1 cellular context compared by ENCODE assay signal in the genomic region with DNA sequence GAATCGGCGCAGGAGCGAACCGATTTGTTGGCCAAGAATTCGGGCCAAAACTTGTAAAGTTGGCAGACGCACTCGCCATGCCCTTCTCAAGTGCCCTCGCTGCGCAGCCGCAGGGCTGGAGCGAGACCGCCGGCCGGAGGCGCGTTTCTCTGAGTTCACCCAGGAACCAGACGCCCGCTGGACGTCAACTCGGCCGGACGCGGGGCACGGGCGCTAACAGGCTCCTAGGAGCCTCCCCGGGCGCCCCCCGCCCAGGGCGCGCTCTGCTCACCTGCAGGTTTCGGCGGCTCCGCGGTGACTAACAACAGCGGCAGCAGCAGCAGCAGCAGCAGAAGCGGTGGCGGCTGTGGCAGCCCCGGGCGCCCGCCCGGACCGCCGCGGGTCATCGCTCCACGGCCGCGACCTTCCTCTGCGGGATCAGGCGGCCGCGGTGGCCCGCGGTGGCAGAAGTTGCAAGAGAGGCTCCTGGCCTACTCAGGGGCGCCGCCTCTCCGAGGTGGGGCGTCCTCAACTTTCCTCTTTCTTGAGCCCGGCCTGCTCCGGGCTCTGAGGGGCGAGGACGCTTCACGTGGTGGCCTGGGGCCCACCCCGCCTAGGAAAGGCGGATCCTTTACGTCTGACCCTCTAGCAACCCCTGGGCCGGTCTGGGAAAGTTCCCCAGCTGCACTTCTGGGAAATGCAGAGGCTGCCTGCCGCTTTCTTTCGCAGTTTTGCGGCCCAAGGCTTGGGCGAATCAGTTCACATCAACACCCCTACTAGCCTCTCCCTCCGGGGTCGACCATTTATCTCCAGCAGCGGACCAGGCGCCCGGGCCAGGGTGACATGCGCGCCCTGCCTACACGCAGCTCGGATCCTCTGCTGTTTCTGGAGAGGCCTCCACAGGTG.
A peak's percentile ranks its signal among the peaks of the same experiment; 100 is the strongest.
TF ChIP-seq lines count a peak whose summit lies in the region.

A gene with protein sequence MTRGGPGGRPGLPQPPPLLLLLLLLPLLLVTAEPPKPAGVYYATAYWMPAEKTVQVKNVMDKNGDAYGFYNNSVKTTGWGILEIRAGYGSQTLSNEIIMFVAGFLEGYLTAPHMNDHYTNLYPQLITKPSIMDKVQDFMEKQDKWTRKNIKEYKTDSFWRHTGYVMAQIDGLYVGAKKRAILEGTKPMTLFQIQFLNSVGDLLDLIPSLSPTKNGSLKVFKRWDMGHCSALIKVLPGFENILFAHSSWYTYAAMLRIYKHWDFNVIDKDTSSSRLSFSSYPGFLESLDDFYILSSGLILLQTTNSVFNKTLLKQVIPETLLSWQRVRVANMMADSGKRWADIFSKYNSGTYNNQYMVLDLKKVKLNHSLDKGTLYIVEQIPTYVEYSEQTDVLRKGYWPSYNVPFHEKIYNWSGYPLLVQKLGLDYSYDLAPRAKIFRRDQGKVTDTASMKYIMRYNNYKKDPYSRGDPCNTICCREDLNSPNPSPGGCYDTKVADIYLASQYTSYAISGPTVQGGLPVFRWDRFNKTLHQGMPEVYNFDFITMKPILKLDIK (minus strand): TSS at position 573 of the 885 bp plus-strand sequence. CDS start 187 bp downstream, at position 386.

TF ChIP-seq in A549, 52 proteins besides CTCF, POLR2A, EP300 and RAD21 (continued from another document):
- TF ChIP-seq, protein P1, sequence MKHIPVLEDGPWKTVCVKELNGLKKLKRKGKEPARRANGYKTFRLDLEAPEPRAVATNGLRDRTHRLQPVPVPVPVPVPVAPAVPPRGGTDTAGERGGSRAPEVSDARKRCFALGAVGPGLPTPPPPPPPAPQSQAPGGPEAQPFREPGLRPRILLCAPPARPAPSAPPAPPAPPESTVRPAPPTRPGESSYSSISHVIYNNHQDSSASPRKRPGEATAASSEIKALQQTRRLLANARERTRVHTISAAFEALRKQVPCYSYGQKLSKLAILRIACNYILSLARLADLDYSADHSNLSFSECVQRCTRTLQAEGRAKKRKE (CRISPR knock-in tag; IDR thresholded peaks at IDR 0.05; ENCODE audit: low read depth): no peak
- TF ChIP-seq BHLHE40 (IDR thresholded peaks at IDR 0.05; ENCODE audit: low read depth, low read length) (no peak), ESRRA (IDR thresholded peaks at IDR 0.05; ENCODE audit: borderline replicate concordance, low read length) (no peak)
- TF ChIP-seq, protein P2, sequence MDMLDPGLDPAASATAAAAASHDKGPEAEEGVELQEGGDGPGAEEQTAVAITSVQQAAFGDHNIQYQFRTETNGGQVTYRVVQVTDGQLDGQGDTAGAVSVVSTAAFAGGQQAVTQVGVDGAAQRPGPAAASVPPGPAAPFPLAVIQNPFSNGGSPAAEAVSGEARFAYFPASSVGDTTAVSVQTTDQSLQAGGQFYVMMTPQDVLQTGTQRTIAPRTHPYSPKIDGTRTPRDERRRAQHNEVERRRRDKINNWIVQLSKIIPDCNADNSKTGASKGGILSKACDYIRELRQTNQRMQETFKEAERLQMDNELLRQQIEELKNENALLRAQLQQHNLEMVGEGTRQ (IDR thresholded peaks at IDR 0.05): 0 out of 2 replicates have a peak, but pooled peaks have one; percentile 8
